8 cellular contexts compared by ENCODE assay signal in the genomic region with DNA sequence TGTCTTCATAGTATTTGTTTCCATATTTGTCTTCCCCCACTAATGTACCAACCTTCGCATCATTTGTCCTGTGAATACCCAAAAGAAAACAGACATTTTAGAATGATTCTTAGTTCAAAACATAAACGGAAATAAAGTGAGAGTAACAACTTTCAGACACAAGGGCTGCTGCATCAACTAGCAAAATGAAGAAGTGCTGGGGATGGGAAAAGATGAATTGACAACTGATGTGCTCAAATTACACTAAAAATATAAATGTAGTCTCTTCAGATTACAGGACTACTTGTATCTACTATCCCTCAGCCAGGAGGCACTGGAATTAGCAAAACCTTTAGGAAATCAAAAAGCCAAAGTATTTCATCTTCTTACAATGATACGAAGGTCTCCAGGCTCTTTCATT. TPM values are rescaled to one million over a fixed set of nuclear protein-coding genes. Genes with fewer than 3 reads are reported as not detected.
DNase-seq lines count a peak whose midpoint lies in the region; ATAC-seq, FAIRE-seq and TF ChIP-seq lines count a peak whose summit lies in the region.

No MANE protein-coding gene starts in this region.

- ATAC-seq in HG03460 (IDR thresholded peaks at IDR 0.05; ENCODE audit: unreplicated experiment): no peak
- no peak for ATAC-seq in GM19467 (IDR thresholded peaks at IDR 0.05; ENCODE audit: unreplicated experiment)

- H3K27me3 Mint-ChIP-seq in activated CD4-positive, alpha-beta T cell treated with anti-CD3 and anti-CD28 coated beads, Interleukin-2, amount 10 ng/mL, durations not matched to agents 24 days and 14 days: peaks cover 1% of the 10 kb centered on the region
- H3K27me3 Mint-ChIP-seq in activated T-helper 1 cell treated with anti-CD3 and anti-CD28 coated beads, Interleukin-12 subunit alpha, Interleukin-12 subunit beta, Interleukin-2, Interleukin-4 antibody, amounts not matched to agents 30 ng/mL and 10 ng/mL and 1 ng/mL, durations not matched to agents 14 hours and 24 hours and 36 hours (ENCODE audit: insufficient read depth): no peaks in the 10 kb centered on the region

- H4K20me1 ChIP-seq in keratinocyte (ENCODE audit: control insufficient read depth, extremely low read depth, insufficient read depth, low read length): no peaks in the 10 kb centered on the region

- peak overlapping the region; percentile 92 for H3K27ac Mint-ChIP-seq in activated CD4-positive, alpha-beta T cell treated with anti-CD3 and anti-CD28 coated beads, Interleukin-2, amount 10 ng/mL, durations not matched to agents 24 days and 14 days
- peak overlapping the region; percentile 93 for H3K27ac Mint-ChIP-seq in activated T-helper 1 cell treated with anti-CD3 and anti-CD28 coated beads, Interleukin-12 subunit alpha, Interleukin-12 subunit beta, Interleukin-2, Interleukin-4 antibody, amounts not matched to agents 30 ng/mL and 10 ng/mL and 1 ng/mL, durations not matched to agents 14 hours and 24 hours and 36 hours

- H3K36me3 Mint-ChIP-seq in activated CD4-positive, alpha-beta T cell treated with anti-CD3 and anti-CD28 coated beads, Interleukin-2, amount 10 ng/mL, durations not matched to agents 24 days and 14 days (ENCODE audit: low read depth): peaks cover 28% of the 10 kb centered on the region
- H3K36me3 Mint-ChIP-seq in activated T-helper 1 cell treated with anti-CD3 and anti-CD28 coated beads, Interleukin-12 subunit alpha, Interleukin-12 subunit beta, Interleukin-2, Interleukin-4 antibody, amounts not matched to agents 30 ng/mL and 10 ng/mL and 1 ng/mL, durations not matched to agents 14 hours and 24 hours and 36 hours (ENCODE audit: low read depth): peaks cover 24% of the 10 kb centered on the region

- DNase-seq in activated CD4-positive, alpha-beta T cell treated with anti-CD3 and anti-CD28 coated beads, Interleukin-2, amount 10 ng/mL, durations not matched to agents 24 days and 14 days: no peak
- no peak for DNase-seq in activated CD4-positive, alpha-beta T cell treated with anti-CD3 and anti-CD28 coated beads for 48 hours
- DNase-seq in activated T-helper 1 cell treated with anti-CD3 and anti-CD28 coated beads, Interleukin-12 subunit alpha, Interleukin-12 subunit beta, Interleukin-2, Interleukin-4 antibody, amounts not matched to agents 30 ng/mL and 10 ng/mL and 1 ng/mL, durations not matched to agents 14 hours and 24 hours and 36 hours (ENCODE audit: low spot score): no peak
- DNase-seq in keratinocyte (ENCODE audit: low read depth, low spot score) (no peak), suprapubic skin (ENCODE audit: low spot score in 2 of 2) (no peak), NCI-H1436 (lab: John Stamatoyannopoulos, UW) (no peak)

- TF ChIP-seq CTCF in keratinocyte (optimal IDR thresholded peaks at IDR 0.05 in 1 of 3, IDR thresholded peaks at IDR 0.05 in 1 of 3, conservative IDR thresholded peaks at IDR 0.05 in 1 of 3; ENCODE audit: extremely low read depth in 1 of 3, insufficient read depth in 2 of 3, low read length in 3 of 3) (no peak), suprapubic skin (IDR thresholded peaks at IDR 0.05) (no peak)

- dilution Hi-C loops in keratinocyte (cut with MboI; ENCODE audit: extremely low pct_ligation_motif_present, low sequenced_read_pairs): no loop called here

- H3K9ac ChIP-seq in keratinocyte (ENCODE audit: control insufficient read depth, extremely low read depth, insufficient read depth, low read length): peak overlapping the region; percentile 96

- H3K4me3 ChIP-seq in keratinocyte (ENCODE audit: control insufficient read depth in 2 of 3, extremely low read depth in 1 of 3, insufficient read depth in 2 of 3, low read depth in 1 of 3, low read length in 3 of 3) (peak overlapping the region; percentile 74 to 94 (median 79)), suprapubic skin (peak overlapping the region; percentile 82)

- H2AFZ ChIP-seq in keratinocyte (ENCODE audit: control insufficient read depth, low read length): peak overlapping the region; percentile 87

- TF ChIP-seq EP300 in suprapubic skin (IDR thresholded peaks at IDR 0.05): no peak

- no peaks in the 10 kb centered on the region for H3K4me1 ChIP-seq in keratinocyte (ENCODE audit: control insufficient read depth, extremely low read depth, insufficient read depth, low read length)
- peaks cover 20% of the 10 kb centered on the region for H3K4me1 ChIP-seq in suprapubic skin

- no peaks in the 10 kb centered on the region for H3K9me1 ChIP-seq in keratinocyte (ENCODE audit: control insufficient read depth, extremely low read depth, insufficient read depth, low read length)

- H3K79me2 ChIP-seq in keratinocyte (ENCODE audit: control insufficient read depth, insufficient read depth, low read length): peaks cover 35% of the 10 kb centered on the region

- H3K4me3 Mint-ChIP-seq in activated CD4-positive, alpha-beta T cell treated with anti-CD3 and anti-CD28 coated beads, Interleukin-2, amount 10 ng/mL, durations not matched to agents 24 days and 14 days: peak overlapping the region; percentile 95
- H3K4me3 Mint-ChIP-seq in activated T-helper 1 cell treated with anti-CD3 and anti-CD28 coated beads, Interleukin-12 subunit alpha, Interleukin-12 subunit beta, Interleukin-2, Interleukin-4 antibody, amounts not matched to agents 30 ng/mL and 10 ng/mL and 1 ng/mL, durations not matched to agents 14 hours and 24 hours and 36 hours: peak overlapping the region; percentile 95

- H3K9me3 Mint-ChIP-seq in activated CD4-positive, alpha-beta T cell treated with anti-CD3 and anti-CD28 coated beads, Interleukin-2, amount 10 ng/mL, durations not matched to agents 24 days and 14 days: peaks cover 12% of the 10 kb centered on the region
- H3K9me3 Mint-ChIP-seq in activated T-helper 1 cell treated with anti-CD3 and anti-CD28 coated beads, Interleukin-12 subunit alpha, Interleukin-12 subunit beta, Interleukin-2, Interleukin-4 antibody, amounts not matched to agents 30 ng/mL and 10 ng/mL and 1 ng/mL, durations not matched to agents 14 hours and 24 hours and 36 hours: peaks cover 17% of the 10 kb centered on the region

- FAIRE-seq in keratinocyte (lab: Jason Lieb, UNC): no peak

- H3K27me3 ChIP-seq in keratinocyte (ENCODE audit: control insufficient read depth, extremely low read depth, insufficient read depth, low read length) (no peaks in the 10 kb centered on the region), suprapubic skin (no peaks in the 10 kb centered on the region)

- H3K27ac ChIP-seq in keratinocyte (ENCODE audit: control insufficient read depth, insufficient read depth, low read length) (peak overlapping the region; percentile 95), suprapubic skin (peak overlapping the region; percentile 87)

- H3K36me3 ChIP-seq in keratinocyte (ENCODE audit: control insufficient read depth in 2 of 2, extremely low read depth in 1 of 2, insufficient read depth in 2 of 2, low read length in 2 of 2) (peaks cover 0 to 2% of the 10 kb centered on the region in 2 experiments), suprapubic skin (peaks cover 9% of the 10 kb centered on the region)

- peaks cover 33% of the 10 kb centered on the region for H3K4me1 Mint-ChIP-seq in activated CD4-positive, alpha-beta T cell treated with anti-CD3 and anti-CD28 coated beads, Interleukin-2, amount 10 ng/mL, durations not matched to agents 24 days and 14 days
- H3K4me1 Mint-ChIP-seq in activated T-helper 1 cell treated with anti-CD3 and anti-CD28 coated beads, Interleukin-12 subunit alpha, Interleukin-12 subunit beta, Interleukin-2, Interleukin-4 antibody, amounts not matched to agents 30 ng/mL and 10 ng/mL and 1 ng/mL, durations not matched to agents 14 hours and 24 hours and 36 hours (ENCODE audit: low read depth): peaks cover 33% of the 10 kb centered on the region

- H3K9me3 ChIP-seq in keratinocyte (ENCODE audit: control insufficient read depth, low read depth, low read length): no peaks in the 10 kb centered on the region
- H3K9me3 ChIP-seq in suprapubic skin: no peaks in the 10 kb centered on the region

- TF ChIP-seq POLR2A in suprapubic skin (IDR thresholded peaks at IDR 0.05): no peak

- intact Hi-C loops in activated CD4-positive, alpha-beta T cell treated with anti-CD3 and anti-CD28 coated beads, Interleukin-2, amount 10 ng/mL, durations not matched to agents 24 days and 14 days (cut with micrococcal nuclease): loop anchor here (1.0 to 10.0 kb wide), 5 partner anchors 60 to 856 kb away; partner anchors contain the start of genes CEP83, FGD6, NR2C1 and SNRPF
- intact Hi-C loops in activated T-helper 1 cell treated with anti-CD3 and anti-CD28 coated beads, Interleukin-12 subunit alpha, Interleukin-12 subunit beta, Interleukin-2, Interleukin-4 antibody, amounts not matched to agents 30 ng/mL and 10 ng/mL and 1 ng/mL, durations not matched to agents 14 hours and 24 hours and 36 hours (cut with micrococcal nuclease): loop anchor here (1.0 to 5.0 kb wide), 10 partner anchors 59 to 1430 kb away; partner anchors contain the start of genes AMDHD1, CCDC38, FGD6 and LTA4H

- WGBS in suprapubic skin: 17% methylated on average over 3 of the region's 3 CpGs

- H3K4me2 ChIP-seq in keratinocyte (ENCODE audit: control insufficient read depth, extremely low read depth, insufficient read depth, low read depth, low read length): peak overlapping the region; percentile 79

RNA-seq across cellular contexts. Expression of gene NDUFA12, which starts 0.7 kb away (rescaled TPM):
- total RNA-seq in activated CD4-positive, alpha-beta T cell treated with anti-CD3 and anti-CD28 coated beads, Interleukin-2, amount 10 ng/mL, durations not matched to agents 24 days and 14 days: 111 and 116 TPM in 2 replicates
- 113 TPM in 2 replicates for total RNA-seq in activated T-helper 1 cell treated with anti-CD3 and anti-CD28 coated beads, Interleukin-12 subunit alpha, Interleukin-12 subunit beta, Interleukin-2, Interleukin-4 antibody, amounts not matched to agents 30 ng/mL and 10 ng/mL and 1 ng/mL, durations not matched to agents 14 hours and 24 hours and 36 hours
- polyA plus RNA-seq in keratinocyte: 151 to 215 TPM (median 152 TPM) in 3 replicates
- 140 TPM for polyA plus RNA-seq in keratinocyte (2011; ENCODE audit: low read depth)
- 160 and 281 TPM in 2 replicates for polyA plus RNA-seq in keratinocyte (2011; cell fraction: cytosol; rRNA removed)
- polyA plus RNA-seq in keratinocyte (2011; cell fraction: nucleus; rRNA removed): 89.2 and 116 TPM in 2 replicates
- polyA plus RNA-seq in keratinocyte (2012; ENCODE audit: low replicate concordance): 166 and 187 TPM in 2 replicates
- polyA minus RNA-seq in keratinocyte: 17.7 to 79.7 TPM (median 45.5 TPM) in 3 replicates
- polyA minus RNA-seq in keratinocyte (2011; cell fraction: cytosol; rRNA and poly(A)+ RNA removed): 81.7 TPM
- polyA minus RNA-seq in keratinocyte (2011; cell fraction: nucleus; rRNA and poly(A)+ RNA removed): 17.0 and 24.4 TPM in 2 replicates
- 100 to 1,000 TPM in 2 of 4 donors, 10 to 100 TPM in 2; 40.7 to 129 (median 101) TPM for total RNA-seq in suprapubic skin
